13 cellular contexts compared by ENCODE assay signal in genomic region chr5:35863159-35863558, GRCh38. TPM values are rescaled to one million over a fixed set of nuclear protein-coding genes. Genes with fewer than 3 reads are reported as not detected.
DNase-seq lines count a peak whose midpoint lies in the region; ATAC-seq lines count a peak whose summit lies in the region.
"Had no signal": no experiment of that assay in that cellular context is flagged by ENCODE, and none has a peak within 500 bp of the region (broad histone marks: within the 10 kb centered on the region; RNA-seq: fewer than 3 reads in every experiment).

No MANE protein-coding gene starts in this region.

- peak; percentile 29 for ATAC-seq in activated CD8-positive, alpha-beta T cell treated with anti-CD3 and anti-CD28 coated beads, Interleukin-2, amount 10 ng/mL, durations not matched to agents 7 days and 5 days
- ATAC-seq in stimulated activated naive CD8-positive, alpha-beta T cell treated with anti-CD3 and anti-CD28 coated beads, Interleukin-15, amount 100 ng/mL, for 72 hours = peak; percentile 76

- peaks cover 76% of the 10 kb centered on the region for H3K4me1 Mint-ChIP-seq in activated naive CD4-positive, alpha-beta T cell treated with anti-CD3 and anti-CD28 coated beads, Interleukin-2, amount 10 ng/mL, durations not matched to agents 7 days and 5 days
- peaks cover 74% of the 10 kb centered on the region for H3K4me1 Mint-ChIP-seq in activated CD8-positive, alpha-beta T cell treated with anti-CD3 and anti-CD28 coated beads, Interleukin-2, amount 10 ng/mL, durations not matched to agents 7 days and 5 days (ENCODE audit: low read depth)
- peaks cover 79% of the 10 kb centered on the region for H3K4me1 Mint-ChIP-seq in stimulated activated naive CD8-positive, alpha-beta T cell treated with anti-CD3 and anti-CD28 coated beads, Interleukin-15, amount 100 ng/mL, for 72 hours

- no peaks in the 10 kb centered on the region for H3K27me3 Mint-ChIP-seq in activated naive CD4-positive, alpha-beta T cell treated with anti-CD3 and anti-CD28 coated beads, Interleukin-2, amount 10 ng/mL, durations not matched to agents 7 days and 5 days
- H3K27me3 Mint-ChIP-seq in activated CD8-positive, alpha-beta T cell treated with anti-CD3 and anti-CD28 coated beads, Interleukin-2, amount 10 ng/mL, durations not matched to agents 7 days and 5 days (ENCODE audit: low read depth) = no peaks in the 10 kb centered on the region
- no peaks in the 10 kb centered on the region for H3K27me3 Mint-ChIP-seq in stimulated activated naive CD8-positive, alpha-beta T cell treated with anti-CD3 and anti-CD28 coated beads, Interleukin-15, amount 100 ng/mL, for 72 hours

- CTCF ChIA-PET in activated naive CD4-positive, alpha-beta T cell treated with anti-CD3 and anti-CD28 coated beads, Interleukin-2, amount 10 ng/mL, durations not matched to agents 7 days and 5 days (lab: Charles Lee) = interaction anchor here (0.6 to 3.6 kb wide), 6 partner anchors 36 to 175 kb away, joined by 3 to 21 read pairs (median 6); no protein-coding TSS in a partner anchor
- CTCF ChIA-PET in activated CD8-positive, alpha-beta T cell treated with anti-CD3 and anti-CD28 coated beads, Interleukin-2, amount 10 ng/mL, durations not matched to agents 7 days and 5 days (lab: Charles Lee) = interaction anchor here (0.9 to 3.1 kb wide), 12 partner anchors 8 to 211 kb away, joined by 3 to 17 read pairs (median 6); no protein-coding TSS in a partner anchor

- peaks cover 90% of the 10 kb centered on the region for H3K36me3 Mint-ChIP-seq in activated naive CD4-positive, alpha-beta T cell treated with anti-CD3 and anti-CD28 coated beads, Interleukin-2, amount 10 ng/mL, durations not matched to agents 7 days and 5 days
- peaks cover 83% of the 10 kb centered on the region for H3K36me3 Mint-ChIP-seq in activated CD8-positive, alpha-beta T cell treated with anti-CD3 and anti-CD28 coated beads, Interleukin-2, amount 10 ng/mL, durations not matched to agents 7 days and 5 days (ENCODE audit: low read depth)
- H3K36me3 Mint-ChIP-seq: neural progenitor cell had no signal

- in situ Hi-C loops in ACHN (cut with HindIII; ENCODE audit: low pct_ligation_motif_present, low pct_unique_long_range_greater_than_20kb, low sequenced_read_pairs) = no loop called here

- H3K27ac Mint-ChIP-seq in activated naive CD4-positive, alpha-beta T cell treated with anti-CD3 and anti-CD28 coated beads, Interleukin-2, amount 10 ng/mL, durations not matched to agents 7 days and 5 days = peak overlapping the region; percentile 88
- H3K27ac Mint-ChIP-seq in activated CD8-positive, alpha-beta T cell treated with anti-CD3 and anti-CD28 coated beads, Interleukin-2, amount 10 ng/mL, durations not matched to agents 7 days and 5 days = peak overlapping the region; percentile 41
- peak overlapping the region; percentile 81 to 95 for H3K27ac Mint-ChIP-seq in stimulated activated naive CD8-positive, alpha-beta T cell treated with anti-CD3 and anti-CD28 coated beads, Interleukin-15, amount 100 ng/mL, for 72 hours
- H3K27ac Mint-ChIP-seq: neural progenitor cell had no signal

- DNase-seq in activated naive CD4-positive, alpha-beta T cell treated with anti-CD3 and anti-CD28 coated beads, Interleukin-2, amount 10 ng/mL, durations not matched to agents 7 days and 5 days = peak; percentile 45
- no peak for DNase-seq in activated naive CD4-positive, alpha-beta T cell treated with Interleukin-2 at 50 U/mL for 16 hours
- peak; percentile 63 to 82 for DNase-seq in Kasumi-1 (lab: John Stamatoyannopoulos, UW)
- no peak for DNase-seq in activated CD8-positive, alpha-beta T cell treated with anti-CD3 and anti-CD28 coated beads, Interleukin-2, amount 10 ng/mL, durations not matched to agents 7 days and 5 days
- no peak for DNase-seq in stimulated activated naive CD8-positive, alpha-beta T cell treated with anti-CD3 and anti-CD28 coated beads, Interleukin-15, amount 100 ng/mL, for 72 hours
- no peak for DNase-seq in NK-92 (lab: John Stamatoyannopoulos, UW; ENCODE audit: unreplicated experiment)
- no peak for DNase-seq in ACHN
- DNase-seq in LoVo (ENCODE audit: low spot score) = no peak
- DNase-seq: activated CD8-positive, alpha-beta memory T cell treated with anti-CD3 and anti-CD28 coated beads for 24 hours; NCI-H2029 treated with DMSO at 0.1 percent for 48 hours; Right ventricle myocardium superior; stimulated activated CD8-positive, alpha-beta memory T cell treated with anti-CD3 and anti-CD28 coated beads, Interleukin-4, amount 100 ng/mL, for 48 hours had no signal

- H3K4me3 Mint-ChIP-seq in activated naive CD4-positive, alpha-beta T cell treated with anti-CD3 and anti-CD28 coated beads, Interleukin-2, amount 10 ng/mL, durations not matched to agents 7 days and 5 days = peak overlapping the region; percentile 90
- H3K4me3 Mint-ChIP-seq in activated CD8-positive, alpha-beta T cell treated with anti-CD3 and anti-CD28 coated beads, Interleukin-2, amount 10 ng/mL, durations not matched to agents 7 days and 5 days = peak overlapping the region; percentile 41
- peak overlapping the region; percentile 85 to 90 for H3K4me3 Mint-ChIP-seq in stimulated activated naive CD8-positive, alpha-beta T cell treated with anti-CD3 and anti-CD28 coated beads, Interleukin-15, amount 100 ng/mL, for 72 hours
- H3K4me3 Mint-ChIP-seq: neural progenitor cell had no signal

- POLR2A ChIA-PET in activated CD8-positive, alpha-beta T cell treated with anti-CD3 and anti-CD28 coated beads, Interleukin-2, amount 10 ng/mL, durations not matched to agents 7 days and 5 days (lab: Charles Lee) = interaction anchor here (0.6 to 1.7 kb wide), 6 partner anchors 9 to 82 kb away, joined by 3 to 6 read pairs (median 4); no protein-coding TSS in a partner anchor

- peaks cover 15% of the 10 kb centered on the region for H3K9me3 Mint-ChIP-seq in activated naive CD4-positive, alpha-beta T cell treated with anti-CD3 and anti-CD28 coated beads, Interleukin-2, amount 10 ng/mL, durations not matched to agents 7 days and 5 days
- H3K9me3 Mint-ChIP-seq in activated CD8-positive, alpha-beta T cell treated with anti-CD3 and anti-CD28 coated beads, Interleukin-2, amount 10 ng/mL, durations not matched to agents 7 days and 5 days (ENCODE audit: insufficient read depth) = peaks cover 8% of the 10 kb centered on the region
- H3K9me3 Mint-ChIP-seq in stimulated activated naive CD8-positive, alpha-beta T cell treated with anti-CD3 and anti-CD28 coated beads, Interleukin-15, amount 100 ng/mL, for 72 hours = peaks cover 8 to 10% of the 10 kb centered on the region in 2 donors

RNA-seq across cellular contexts. Expression of gene IL7R, which starts 6.5 kb away (rescaled TPM):
- 10 to 100 TPM; 45.4 to 48.4 TPM for total RNA-seq in activated CD8-positive, alpha-beta T cell treated with anti-CD3 and anti-CD28 coated beads, Interleukin-2, amount 10 ng/mL, durations not matched to agents 7 days and 5 days

Comparison
In these comparisons a context has a peak if more than half of its experiments do, and no peak if none do; other contexts are left out.
1. DNase-seq: peak in activated naive CD4-positive, alpha-beta T cell treated with anti-CD3 and anti-CD28 coated beads, Interleukin-2, amount 10 ng/mL, durations not matched to agents 7 days and 5 days (single experiment) and Kasumi-1 (2 of 2); none in activated naive CD4-positive, alpha-beta T cell treated with Interleukin-2 at 50 U/mL for 16 hours (single experiment), activated CD8-positive, alpha-beta T cell treated with anti-CD3 and anti-CD28 coated beads, Interleukin-2, amount 10 ng/mL, durations not matched to agents 7 days and 5 days (single experiment), stimulated activated naive CD8-positive, alpha-beta T cell treated with anti-CD3 and anti-CD28 coated beads, Interleukin-15, amount 100 ng/mL, for 72 hours (0 of 2), NK-92 (single experiment), ACHN (single experiment) and LoVo (single experiment).
2. Peak in every context shown above with its lines, with median percentiles within 50 percentile points of each other: H3K27ac Mint-ChIP-seq and H3K4me3 Mint-ChIP-seq.